Comparison of ENCODE assay signal across 9 cellular contexts in the genomic region with DNA sequence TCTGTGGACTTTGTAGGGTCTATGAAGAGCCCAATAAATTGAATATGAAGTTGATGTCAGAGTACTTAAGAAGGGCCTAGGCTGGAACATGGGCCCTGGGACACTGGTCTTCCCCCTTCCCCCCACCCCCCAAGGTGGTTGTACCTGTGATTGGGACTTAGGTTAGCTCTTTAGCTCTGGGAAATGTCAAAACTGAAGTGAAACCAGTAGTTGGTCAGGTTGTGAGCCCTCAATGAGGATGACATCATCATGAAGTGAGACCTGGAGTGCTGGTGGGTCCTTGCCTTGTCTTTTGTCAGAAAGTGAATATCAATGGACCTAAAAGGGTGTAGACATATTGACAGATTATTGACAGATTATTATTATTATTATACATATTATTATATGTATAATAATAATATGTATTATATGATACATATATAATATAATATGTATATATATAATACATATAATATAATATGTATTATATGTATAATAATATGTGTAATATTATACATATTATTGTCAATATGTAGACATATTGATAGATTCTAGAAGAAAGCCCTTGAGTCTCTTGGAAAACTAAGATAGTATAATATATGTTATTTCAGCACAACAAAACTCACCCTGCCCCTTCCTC. TPM values are rescaled to one million over a fixed set of nuclear protein-coding genes. Genes with fewer than 3 reads are reported as not detected.
DNase-seq lines count a peak whose midpoint lies in the region; ATAC-seq and TF ChIP-seq lines count a peak whose summit lies in the region.
"Had no signal": no experiment of that assay in that cellular context is flagged by ENCODE, and none has a peak within 500 bp of the region (broad histone marks: within the 10 kb centered on the region; RNA-seq: fewer than 3 reads in every experiment).

No MANE protein-coding gene starts in this region.

- ATAC-seq in GM21619 (IDR thresholded peaks at IDR 0.05; ENCODE audit: unreplicated experiment) = peak; percentile 73
- ATAC-seq in HG03442 (IDR thresholded peaks at IDR 0.05; ENCODE audit: unreplicated experiment) = peak; percentile 87
- peak; percentile 45 to 58 for ATAC-seq in naive B cell (ENCODE audit: low read depth in 2 of 2)
- no peak for ATAC-seq in sciatic nerve

- CTCF ChIA-PET in activated CD4-positive, alpha-beta memory T cell treated with anti-CD3 and anti-CD28 coated beads for 36 hours (lab: Charles Lee) = no interaction called here
- CTCF ChIA-PET in activated CD4-positive, alpha-beta memory T cell treated with anti-CD3 and anti-CD28 coated beads, Interleukin-2, amount 10 ng/mL, durations not matched to agents 7 days and 5 days (lab: Charles Lee) = no interaction called here

- H3K36me3 Mint-ChIP-seq in activated CD4-positive, alpha-beta memory T cell treated with anti-CD3 and anti-CD28 coated beads for 36 hours = peaks cover 30% of the 10 kb centered on the region
- H3K36me3 Mint-ChIP-seq in activated CD4-positive, alpha-beta memory T cell treated with anti-CD3 and anti-CD28 coated beads, Interleukin-2, amount 10 ng/mL, durations not matched to agents 7 days and 5 days (ENCODE audit: low read depth) = peaks cover 28% of the 10 kb centered on the region
- H3K36me3 Mint-ChIP-seq in naive B cell (peaks cover 0 to 5% of the 10 kb centered on the region in 2 donors), osteocyte (ENCODE audit: unreplicated experiment) (peaks cover 3% of the 10 kb centered on the region)

- no peaks in the 10 kb centered on the region for H3K27me3 Mint-ChIP-seq in activated CD4-positive, alpha-beta memory T cell treated with anti-CD3 and anti-CD28 coated beads for 36 hours
- H3K27me3 Mint-ChIP-seq in activated CD4-positive, alpha-beta memory T cell treated with anti-CD3 and anti-CD28 coated beads, Interleukin-2, amount 10 ng/mL, durations not matched to agents 7 days and 5 days = no peaks in the 10 kb centered on the region
- H3K27me3 Mint-ChIP-seq in naive B cell (no peaks in the 10 kb centered on the region), osteocyte (ENCODE audit: unreplicated experiment) (no peaks in the 10 kb centered on the region)

- POLR2A ChIA-PET in activated CD4-positive, alpha-beta memory T cell treated with anti-CD3 and anti-CD28 coated beads for 36 hours (lab: Charles Lee) = no interaction called here
- POLR2A ChIA-PET in activated CD4-positive, alpha-beta memory T cell treated with anti-CD3 and anti-CD28 coated beads, Interleukin-2, amount 10 ng/mL, durations not matched to agents 7 days and 5 days (lab: Charles Lee) = no interaction called here

- DNase-seq in activated CD4-positive, alpha-beta memory T cell treated with anti-CD3 and anti-CD28 coated beads for 36 hours = peak; percentile 30
- no peak for DNase-seq in activated CD4-positive, alpha-beta memory T cell treated with anti-CD3 and anti-CD28 coated beads, Interleukin-2, amount 10 ng/mL, durations not matched to agents 7 days and 5 days
- no peak for DNase-seq in naive B cell
- no peak for DNase-seq in sciatic nerve (ENCODE audit: low spot score)
- no peak for DNase-seq in osteocyte (ENCODE audit: extremely low spot score, unreplicated experiment)
- no peak for DNase-seq in head of caudate nucleus
- DNase-seq: NCI-H526 treated with DMSO at 0.1 percent for 48 hours had no signal

- intact Hi-C loops in activated CD4-positive, alpha-beta memory T cell treated with anti-CD3 and anti-CD28 coated beads for 36 hours (cut with micrococcal nuclease) = no loop called here
- intact Hi-C loops in sciatic nerve (cut with DNase I) = no loop called here
- intact Hi-C loops in head of caudate nucleus (cut with DNase I) = no loop called here

- H3K27ac Mint-ChIP-seq in activated CD4-positive, alpha-beta memory T cell treated with anti-CD3 and anti-CD28 coated beads for 36 hours = no peak overlapping the region
- H3K27ac Mint-ChIP-seq in activated CD4-positive, alpha-beta memory T cell treated with anti-CD3 and anti-CD28 coated beads, Interleukin-2, amount 10 ng/mL, durations not matched to agents 7 days and 5 days = no peak overlapping the region
- H3K27ac Mint-ChIP-seq in naive B cell (no peak overlapping the region), osteocyte (ENCODE audit: unreplicated experiment) (no peak overlapping the region)

- no peaks in the 10 kb centered on the region for H3K9me3 Mint-ChIP-seq in activated CD4-positive, alpha-beta memory T cell treated with anti-CD3 and anti-CD28 coated beads for 36 hours
- H3K9me3 Mint-ChIP-seq in activated CD4-positive, alpha-beta memory T cell treated with anti-CD3 and anti-CD28 coated beads, Interleukin-2, amount 10 ng/mL, durations not matched to agents 7 days and 5 days = no peaks in the 10 kb centered on the region
- H3K9me3 Mint-ChIP-seq in naive B cell (no peaks in the 10 kb centered on the region), osteocyte (ENCODE audit: unreplicated experiment) (no peaks in the 10 kb centered on the region)

- peaks cover 44% of the 10 kb centered on the region for H3K4me1 Mint-ChIP-seq in activated CD4-positive, alpha-beta memory T cell treated with anti-CD3 and anti-CD28 coated beads for 36 hours (ENCODE audit: low read depth)
- H3K4me1 Mint-ChIP-seq in activated CD4-positive, alpha-beta memory T cell treated with anti-CD3 and anti-CD28 coated beads, Interleukin-2, amount 10 ng/mL, durations not matched to agents 7 days and 5 days = peaks cover 51% of the 10 kb centered on the region
- H3K4me1 Mint-ChIP-seq in naive B cell (peaks cover 40 to 47% (median 42%) of the 10 kb centered on the region in 3 donors), osteocyte (ENCODE audit: unreplicated experiment) (peaks cover 23% of the 10 kb centered on the region)

- TF ChIP-seq CTCF in osteocyte (IDR thresholded peaks at IDR 0.05) = no peak

- H3K4me3 Mint-ChIP-seq in activated CD4-positive, alpha-beta memory T cell treated with anti-CD3 and anti-CD28 coated beads for 36 hours = no peak overlapping the region
- no peak overlapping the region for H3K4me3 Mint-ChIP-seq in activated CD4-positive, alpha-beta memory T cell treated with anti-CD3 and anti-CD28 coated beads, Interleukin-2, amount 10 ng/mL, durations not matched to agents 7 days and 5 days
- H3K4me3 Mint-ChIP-seq in naive B cell (no peak overlapping the region), osteocyte (ENCODE audit: unreplicated experiment) (no peak overlapping the region)

RNA-seq across cellular contexts. Expression of gene MARS2, which starts 5.4 kb away (rescaled TPM):
- 10 to 100 TPM; 11.3 to 11.4 TPM for total RNA-seq in activated CD4-positive, alpha-beta memory T cell treated with anti-CD3 and anti-CD28 coated beads for 36 hours
- total RNA-seq in activated CD4-positive, alpha-beta memory T cell treated with anti-CD3 and anti-CD28 coated beads, Interleukin-2, amount 10 ng/mL, durations not matched to agents 7 days and 5 days = 1 to 10 TPM; 9.6 to 9.9 TPM
- polyA plus RNA-seq in naive B cell (ENCODE audit: low read depth in 6 of 6) = 1 to 10 TPM; 6.5 to 9.9 (median 8.0) TPM
- total RNA-seq in sciatic nerve (3.1 TPM), osteocyte (3.8 and 4.2 TPM in 2 replicates)

RNA-seq across cellular contexts. Expression of gene RFTN2, which starts 35.1 kb away (rescaled TPM):
- not detected for total RNA-seq in activated CD4-positive, alpha-beta memory T cell treated with anti-CD3 and anti-CD28 coated beads for 36 hours
- not detected for total RNA-seq in activated CD4-positive, alpha-beta memory T cell treated with anti-CD3 and anti-CD28 coated beads, Interleukin-2, amount 10 ng/mL, durations not matched to agents 7 days and 5 days
- polyA plus RNA-seq in naive B cell (ENCODE audit: low read depth in 6 of 6) = under 1 TPM in 3 of 6 donors, not detected in 3; 0.05 to 0.20 (median 0.15) TPM
- total RNA-seq in sciatic nerve (47.7 TPM), osteocyte (29.4 and 30.6 TPM in 2 replicates)

Comparison
In these comparisons a context has a peak if more than half of its experiments do, and no peak if none do; other contexts are left out.
1. RNA of gene RFTN2, which starts 35.1 kb away (total RNA-seq): 47.7 TPM in sciatic nerve (single experiment) and 29.4 to 30.6 TPM in osteocyte; not detected in activated CD4-positive, alpha-beta memory T cell treated with anti-CD3 and anti-CD28 coated beads, Interleukin-2, amount 10 ng/mL, durations not matched to agents 7 days and 5 days and not detected in activated CD4-positive, alpha-beta memory T cell treated with anti-CD3 and anti-CD28 coated beads for 36 hours; every median in the first group is over 10 times any median in the second.